In the genomic region with DNA sequence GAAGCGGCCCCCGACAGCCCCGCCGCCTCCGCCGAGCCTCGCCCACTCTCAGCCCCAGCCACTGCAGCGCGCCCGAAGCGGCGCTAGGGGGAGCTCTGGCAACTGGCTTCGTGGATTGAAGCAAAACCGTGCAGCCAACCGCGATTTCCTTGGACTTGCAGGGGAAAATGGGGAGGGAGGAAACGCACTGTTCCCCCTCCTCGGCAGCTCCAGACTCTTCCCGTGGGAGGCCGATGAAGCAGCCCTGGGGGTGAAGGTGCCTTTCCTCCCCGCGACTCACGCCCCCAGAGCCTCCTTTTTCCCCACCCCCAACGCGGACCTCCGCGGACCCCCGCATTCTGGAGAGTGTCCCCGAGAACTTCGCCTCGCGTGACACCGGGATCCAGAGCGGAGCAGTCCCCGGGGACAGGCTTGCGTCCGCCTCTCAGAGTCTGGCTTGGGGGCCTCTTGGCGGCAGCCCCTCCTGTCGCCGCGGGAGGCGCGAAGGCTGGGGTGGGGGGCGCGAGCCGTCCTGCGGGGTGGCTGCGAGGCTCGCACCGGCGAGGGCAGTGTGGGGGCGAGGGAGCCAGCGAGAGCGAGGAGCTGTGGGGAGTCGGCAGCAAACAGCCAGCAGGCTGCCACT, we compare ENCODE assay signal across 1 cellular context.
TF ChIP-seq lines count a peak whose summit lies in the region.

No MANE protein-coding gene starts in this region.

TF ChIP-seq in HepG2, 621 proteins besides CTCF, POLR2A, EP300 and RAD21 (continues in another document):
- TF ChIP-seq ZNF329 (CRISPR knock-in tag; IDR thresholded peaks at IDR 0.05; ENCODE audit: low read depth) = 0 out of 2 replicates have a peak, but pooled peaks have one; percentile 32
- no peak for TF ChIP-seq TBX3 (IDR thresholded peaks at IDR 0.05; ENCODE audit: borderline replicate concordance)
- no peak for TF ChIP-seq ZNF605 (CRISPR knock-in tag; IDR thresholded peaks at IDR 0.05)
- TF ChIP-seq SIX4 (CRISPR knock-in tag; IDR thresholded peaks at IDR 0.05) = no peak
- no peak for TF ChIP-seq CEBPZ (IDR thresholded peaks at IDR 0.05; ENCODE audit: low read length)
- TF ChIP-seq TGIF2 (CRISPR knock-in tag; IDR thresholded peaks at IDR 0.05) = no peak
- no peak for TF ChIP-seq PHB2 (IDR thresholded peaks at IDR 0.05; ENCODE audit: partially characterized antibody)
- TF ChIP-seq ZNF234 (CRISPR knock-in tag; conservative IDR thresholded peaks at IDR 0.05) = no peak
- TF ChIP-seq NFAT5 (CRISPR knock-in tag; IDR thresholded peaks at IDR 0.05) = no peak
- 0 out of 2 replicates have a peak, but pooled peaks have one; percentile 54 for TF ChIP-seq ZSCAN31 (CRISPR knock-in tag; IDR thresholded peaks at IDR 0.05; ENCODE audit: low read depth)
- TF ChIP-seq, protein P1, sequence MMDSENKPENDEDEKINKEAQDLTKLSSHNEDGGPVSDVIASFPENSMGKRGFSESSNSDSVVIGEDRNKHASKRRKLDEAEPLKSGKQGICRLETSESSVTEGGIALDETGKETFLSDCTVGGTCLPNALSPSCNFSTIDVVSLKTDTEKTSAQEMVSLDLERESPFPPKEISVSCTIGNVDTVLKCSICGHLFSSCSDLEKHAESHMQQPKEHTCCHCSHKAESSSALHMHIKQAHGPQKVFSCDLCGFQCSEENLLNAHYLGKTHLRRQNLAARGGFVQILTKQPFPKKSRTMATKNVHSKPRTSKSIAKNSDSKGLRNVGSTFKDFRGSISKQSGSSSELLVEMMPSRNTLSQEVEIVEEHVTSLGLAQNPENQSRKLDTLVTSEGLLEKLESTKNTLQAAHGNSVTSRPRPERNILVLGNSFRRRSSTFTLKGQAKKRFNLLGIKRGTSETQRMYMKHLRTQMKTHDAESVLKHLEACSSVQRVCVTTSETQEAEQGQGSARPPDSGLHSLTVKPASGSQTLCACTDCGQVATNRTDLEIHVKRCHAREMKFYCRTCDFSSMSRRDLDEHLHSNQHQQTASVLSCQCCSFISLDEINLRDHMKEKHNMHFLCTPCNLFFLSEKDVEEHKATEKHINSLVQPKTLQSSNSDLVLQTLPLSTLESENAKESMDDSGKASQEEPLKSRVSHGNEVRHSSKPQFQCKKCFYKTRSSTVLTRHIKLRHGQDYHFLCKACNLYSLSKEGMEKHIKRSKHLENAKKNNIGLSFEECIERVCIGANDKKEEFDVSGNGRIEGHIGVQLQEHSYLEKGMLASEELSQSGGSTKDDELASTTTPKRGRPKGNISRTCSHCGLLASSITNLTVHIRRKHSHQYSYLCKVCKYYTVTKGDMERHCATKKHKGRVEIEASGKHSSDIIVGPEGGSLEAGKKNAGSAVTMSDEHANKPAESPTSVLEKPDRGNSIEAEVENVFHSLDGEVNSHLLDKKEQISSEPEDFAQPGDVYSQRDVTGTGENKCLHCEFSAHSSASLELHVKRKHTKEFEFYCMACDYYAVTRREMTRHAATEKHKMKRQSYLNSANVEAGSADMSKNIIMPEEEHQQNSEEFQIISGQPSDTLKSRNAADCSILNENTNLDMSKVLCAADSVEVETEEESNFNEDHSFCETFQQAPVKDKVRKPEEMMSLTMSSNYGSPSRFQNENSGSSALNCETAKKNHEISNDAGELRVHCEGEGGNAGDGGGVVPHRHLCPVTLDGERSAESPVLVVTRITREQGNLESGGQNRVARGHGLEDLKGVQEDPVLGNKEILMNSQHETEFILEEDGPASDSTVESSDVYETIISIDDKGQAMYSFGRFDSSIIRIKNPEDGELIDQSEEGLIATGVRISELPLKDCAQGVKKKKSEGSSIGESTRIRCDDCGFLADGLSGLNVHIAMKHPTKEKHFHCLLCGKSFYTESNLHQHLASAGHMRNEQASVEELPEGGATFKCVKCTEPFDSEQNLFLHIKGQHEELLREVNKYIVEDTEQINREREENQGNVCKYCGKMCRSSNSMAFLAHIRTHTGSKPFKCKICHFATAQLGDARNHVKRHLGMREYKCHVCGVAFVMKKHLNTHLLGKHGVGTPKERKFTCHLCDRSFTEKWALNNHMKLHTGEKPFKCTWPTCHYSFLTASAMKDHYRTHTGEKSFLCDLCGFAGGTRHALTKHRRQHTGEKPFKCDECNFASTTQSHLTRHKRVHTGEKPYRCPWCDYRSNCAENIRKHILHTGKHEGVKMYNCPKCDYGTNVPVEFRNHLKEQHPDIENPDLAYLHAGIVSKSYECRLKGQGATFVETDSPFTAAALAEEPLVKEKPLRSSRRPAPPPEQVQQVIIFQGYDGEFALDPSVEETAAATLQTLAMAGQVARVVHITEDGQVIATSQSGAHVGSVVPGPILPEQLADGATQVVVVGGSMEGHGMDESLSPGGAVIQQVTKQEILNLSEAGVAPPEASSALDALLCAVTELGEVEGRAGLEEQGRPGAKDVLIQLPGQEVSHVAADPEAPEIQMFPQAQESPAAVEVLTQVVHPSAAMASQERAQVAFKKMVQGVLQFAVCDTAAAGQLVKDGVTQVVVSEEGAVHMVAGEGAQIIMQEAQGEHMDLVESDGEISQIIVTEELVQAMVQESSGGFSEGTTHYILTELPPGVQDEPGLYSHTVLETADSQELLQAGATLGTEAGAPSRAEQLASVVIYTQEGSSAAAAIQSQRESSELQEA (CRISPR knock-in tag; IDR thresholded peaks at IDR 0.05; ENCODE audit: not compliant biosample characterization) = no peak
- TF ChIP-seq ZNF253 (CRISPR knock-in tag; IDR thresholded peaks at IDR 0.05; ENCODE audit: borderline replicate concordance) = no peak
- peak; percentile 63 for TF ChIP-seq ZNF263 (CRISPR knock-in tag; IDR thresholded peaks at IDR 0.05)
- TF ChIP-seq BRF2 (CRISPR knock-in tag; IDR thresholded peaks at IDR 0.05) = no peak
- no peak for TF ChIP-seq RAD51 (IDR thresholded peaks at IDR 0.05; ENCODE audit: borderline replicate concordance)
- no peak for TF ChIP-seq PRPF4 (IDR thresholded peaks at IDR 0.05; ENCODE audit: low read depth, low read length, poor library complexity, severe bottlenecking)
- no peak for TF ChIP-seq ISX (CRISPR knock-in tag; conservative IDR thresholded peaks at IDR 0.05)
- TF ChIP-seq CENPT (CRISPR knock-in tag; IDR thresholded peaks at IDR 0.05; ENCODE audit: low read depth) = no peak
- no peak for TF ChIP-seq NCOR1 (IDR thresholded peaks at IDR 0.05; ENCODE audit: borderline replicate concordance, low read length)
- TF ChIP-seq POLR2AphosphoS2 (IDR thresholded peaks at IDR 0.05; ENCODE audit: low read depth, low read length) = no peak
- 0 out of 2 replicates have a peak, but pooled peaks have one; percentile 47 for TF ChIP-seq NAIF1 (CRISPR knock-in tag; IDR thresholded peaks at IDR 0.05; ENCODE audit: borderline replicate concordance)
- TF ChIP-seq, protein P2, sequence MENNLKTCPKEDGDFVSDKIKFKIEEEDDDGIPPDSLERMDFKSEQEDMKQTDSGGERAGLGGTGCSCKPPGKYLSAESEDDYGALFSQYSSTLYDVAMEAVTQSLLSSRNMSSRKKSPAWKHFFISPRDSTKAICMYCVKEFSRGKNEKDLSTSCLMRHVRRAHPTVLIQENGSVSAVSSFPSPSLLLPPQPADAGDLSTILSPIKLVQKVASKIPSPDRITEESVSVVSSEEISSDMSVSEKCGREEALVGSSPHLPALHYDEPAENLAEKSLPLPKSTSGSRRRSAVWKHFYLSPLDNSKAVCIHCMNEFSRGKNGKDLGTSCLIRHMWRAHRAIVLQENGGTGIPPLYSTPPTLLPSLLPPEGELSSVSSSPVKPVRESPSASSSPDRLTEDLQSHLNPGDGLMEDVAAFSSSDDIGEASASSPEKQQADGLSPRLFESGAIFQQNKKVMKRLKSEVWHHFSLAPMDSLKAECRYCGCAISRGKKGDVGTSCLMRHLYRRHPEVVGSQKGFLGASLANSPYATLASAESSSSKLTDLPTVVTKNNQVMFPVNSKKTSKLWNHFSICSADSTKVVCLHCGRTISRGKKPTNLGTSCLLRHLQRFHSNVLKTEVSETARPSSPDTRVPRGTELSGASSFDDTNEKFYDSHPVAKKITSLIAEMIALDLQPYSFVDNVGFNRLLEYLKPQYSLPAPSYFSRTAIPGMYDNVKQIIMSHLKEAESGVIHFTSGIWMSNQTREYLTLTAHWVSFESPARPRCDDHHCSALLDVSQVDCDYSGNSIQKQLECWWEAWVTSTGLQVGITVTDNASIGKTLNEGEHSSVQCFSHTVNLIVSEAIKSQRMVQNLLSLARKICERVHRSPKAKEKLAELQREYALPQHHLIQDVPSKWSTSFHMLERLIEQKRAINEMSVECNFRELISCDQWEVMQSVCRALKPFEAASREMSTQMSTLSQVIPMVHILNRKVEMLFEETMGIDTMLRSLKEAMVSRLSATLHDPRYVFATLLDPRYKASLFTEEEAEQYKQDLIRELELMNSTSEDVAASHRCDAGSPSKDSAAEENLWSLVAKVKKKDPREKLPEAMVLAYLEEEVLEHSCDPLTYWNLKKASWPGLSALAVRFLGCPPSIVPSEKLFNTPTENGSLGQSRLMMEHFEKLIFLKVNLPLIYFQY (CRISPR knock-in tag; IDR thresholded peaks at IDR 0.05; ENCODE audit: borderline replicate concordance) = no peak
- TF ChIP-seq, protein P3, sequence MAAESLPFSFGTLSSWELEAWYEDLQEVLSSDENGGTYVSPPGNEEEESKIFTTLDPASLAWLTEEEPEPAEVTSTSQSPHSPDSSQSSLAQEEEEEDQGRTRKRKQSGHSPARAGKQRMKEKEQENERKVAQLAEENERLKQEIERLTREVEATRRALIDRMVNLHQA (CRISPR knock-in tag; IDR thresholded peaks at IDR 0.05) = no peak
- TF ChIP-seq, protein P4, sequence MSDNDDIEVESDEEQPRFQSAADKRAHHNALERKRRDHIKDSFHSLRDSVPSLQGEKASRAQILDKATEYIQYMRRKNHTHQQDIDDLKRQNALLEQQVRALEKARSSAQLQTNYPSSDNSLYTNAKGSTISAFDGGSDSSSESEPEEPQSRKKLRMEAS (IDR thresholded peaks at IDR 0.05) = 0 out of 2 replicates have a peak, but pooled peaks have one; percentile 2
- no peak for TF ChIP-seq ELF4 (CRISPR knock-in tag; IDR thresholded peaks at IDR 0.05; ENCODE audit: borderline replicate concordance)
- TF ChIP-seq SMARCC2 (IDR thresholded peaks at IDR 0.05) = no peak
- TF ChIP-seq KLF15 (CRISPR knock-in tag; IDR thresholded peaks at IDR 0.05; ENCODE audit: borderline replicate concordance) = no peak
- TF ChIP-seq DRAP1 (CRISPR knock-in tag; IDR thresholded peaks at IDR 0.05) = 0 out of 2 replicates have a peak, but pooled peaks have one; percentile 36
- TF ChIP-seq ZSCAN12 (CRISPR knock-in tag; IDR thresholded peaks at IDR 0.05) = no peak
- no peak for TF ChIP-seq ZNF547 (CRISPR knock-in tag; IDR thresholded peaks at IDR 0.05)
